In the genomic region with DNA sequence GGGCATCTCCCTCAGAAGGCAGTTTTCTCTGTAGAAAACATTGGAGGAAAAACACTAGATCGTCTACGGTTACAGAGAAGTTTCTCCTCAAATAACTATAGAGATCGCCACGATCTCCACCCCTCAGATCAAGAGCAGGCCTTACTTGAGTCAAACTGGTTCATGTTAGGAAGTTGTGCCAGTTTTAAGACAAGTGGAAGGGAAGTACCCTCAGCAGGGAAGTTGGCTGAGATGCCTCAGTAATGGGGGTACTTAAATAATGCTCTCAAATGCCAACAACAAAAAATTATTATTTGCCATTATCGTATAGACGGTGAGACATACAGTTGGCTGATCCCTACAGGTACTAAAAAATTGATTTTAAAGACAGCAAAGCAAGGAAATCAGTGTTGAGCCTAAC, we compare ENCODE assay signal across 2 cellular contexts.
TF ChIP-seq lines count a peak whose summit lies in the region.

No MANE protein-coding gene starts in this region.

TF ChIP-seq in GM23338, 12 proteins besides CTCF, POLR2A, EP300 and RAD21 (continues in another document):
- TF ChIP-seq JUNB (IDR thresholded peaks at IDR 0.05; ENCODE audit: unreplicated experiment) (no peak), POLR2AphosphoS5 (IDR thresholded peaks at IDR 0.05; ENCODE audit: low read depth) (no peak), EZH2phosphoT487 (IDR thresholded peaks at IDR 0.05; ENCODE audit: unreplicated experiment) (no peak), ZNF331 (CRISPR knock-in tag; IDR thresholded peaks at IDR 0.05; ENCODE audit: low read depth) (no peak), NANOG (IDR thresholded peaks at IDR 0.05; ENCODE audit: borderline replicate concordance) (no peak), CREB1 (CRISPR knock-in tag; IDR thresholded peaks at IDR 0.05; ENCODE audit: low read depth) (no peak), STAT1 (IDR thresholded peaks at IDR 0.05; ENCODE audit: unreplicated experiment) (no peak)
- TF ChIP-seq, protein P1, sequence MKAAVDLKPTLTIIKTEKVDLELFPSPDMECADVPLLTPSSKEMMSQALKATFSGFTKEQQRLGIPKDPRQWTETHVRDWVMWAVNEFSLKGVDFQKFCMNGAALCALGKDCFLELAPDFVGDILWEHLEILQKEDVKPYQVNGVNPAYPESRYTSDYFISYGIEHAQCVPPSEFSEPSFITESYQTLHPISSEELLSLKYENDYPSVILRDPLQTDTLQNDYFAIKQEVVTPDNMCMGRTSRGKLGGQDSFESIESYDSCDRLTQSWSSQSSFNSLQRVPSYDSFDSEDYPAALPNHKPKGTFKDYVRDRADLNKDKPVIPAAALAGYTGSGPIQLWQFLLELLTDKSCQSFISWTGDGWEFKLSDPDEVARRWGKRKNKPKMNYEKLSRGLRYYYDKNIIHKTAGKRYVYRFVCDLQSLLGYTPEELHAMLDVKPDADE (IDR thresholded peaks at IDR 0.05), result no peak
- TF ChIP-seq, protein P2, sequence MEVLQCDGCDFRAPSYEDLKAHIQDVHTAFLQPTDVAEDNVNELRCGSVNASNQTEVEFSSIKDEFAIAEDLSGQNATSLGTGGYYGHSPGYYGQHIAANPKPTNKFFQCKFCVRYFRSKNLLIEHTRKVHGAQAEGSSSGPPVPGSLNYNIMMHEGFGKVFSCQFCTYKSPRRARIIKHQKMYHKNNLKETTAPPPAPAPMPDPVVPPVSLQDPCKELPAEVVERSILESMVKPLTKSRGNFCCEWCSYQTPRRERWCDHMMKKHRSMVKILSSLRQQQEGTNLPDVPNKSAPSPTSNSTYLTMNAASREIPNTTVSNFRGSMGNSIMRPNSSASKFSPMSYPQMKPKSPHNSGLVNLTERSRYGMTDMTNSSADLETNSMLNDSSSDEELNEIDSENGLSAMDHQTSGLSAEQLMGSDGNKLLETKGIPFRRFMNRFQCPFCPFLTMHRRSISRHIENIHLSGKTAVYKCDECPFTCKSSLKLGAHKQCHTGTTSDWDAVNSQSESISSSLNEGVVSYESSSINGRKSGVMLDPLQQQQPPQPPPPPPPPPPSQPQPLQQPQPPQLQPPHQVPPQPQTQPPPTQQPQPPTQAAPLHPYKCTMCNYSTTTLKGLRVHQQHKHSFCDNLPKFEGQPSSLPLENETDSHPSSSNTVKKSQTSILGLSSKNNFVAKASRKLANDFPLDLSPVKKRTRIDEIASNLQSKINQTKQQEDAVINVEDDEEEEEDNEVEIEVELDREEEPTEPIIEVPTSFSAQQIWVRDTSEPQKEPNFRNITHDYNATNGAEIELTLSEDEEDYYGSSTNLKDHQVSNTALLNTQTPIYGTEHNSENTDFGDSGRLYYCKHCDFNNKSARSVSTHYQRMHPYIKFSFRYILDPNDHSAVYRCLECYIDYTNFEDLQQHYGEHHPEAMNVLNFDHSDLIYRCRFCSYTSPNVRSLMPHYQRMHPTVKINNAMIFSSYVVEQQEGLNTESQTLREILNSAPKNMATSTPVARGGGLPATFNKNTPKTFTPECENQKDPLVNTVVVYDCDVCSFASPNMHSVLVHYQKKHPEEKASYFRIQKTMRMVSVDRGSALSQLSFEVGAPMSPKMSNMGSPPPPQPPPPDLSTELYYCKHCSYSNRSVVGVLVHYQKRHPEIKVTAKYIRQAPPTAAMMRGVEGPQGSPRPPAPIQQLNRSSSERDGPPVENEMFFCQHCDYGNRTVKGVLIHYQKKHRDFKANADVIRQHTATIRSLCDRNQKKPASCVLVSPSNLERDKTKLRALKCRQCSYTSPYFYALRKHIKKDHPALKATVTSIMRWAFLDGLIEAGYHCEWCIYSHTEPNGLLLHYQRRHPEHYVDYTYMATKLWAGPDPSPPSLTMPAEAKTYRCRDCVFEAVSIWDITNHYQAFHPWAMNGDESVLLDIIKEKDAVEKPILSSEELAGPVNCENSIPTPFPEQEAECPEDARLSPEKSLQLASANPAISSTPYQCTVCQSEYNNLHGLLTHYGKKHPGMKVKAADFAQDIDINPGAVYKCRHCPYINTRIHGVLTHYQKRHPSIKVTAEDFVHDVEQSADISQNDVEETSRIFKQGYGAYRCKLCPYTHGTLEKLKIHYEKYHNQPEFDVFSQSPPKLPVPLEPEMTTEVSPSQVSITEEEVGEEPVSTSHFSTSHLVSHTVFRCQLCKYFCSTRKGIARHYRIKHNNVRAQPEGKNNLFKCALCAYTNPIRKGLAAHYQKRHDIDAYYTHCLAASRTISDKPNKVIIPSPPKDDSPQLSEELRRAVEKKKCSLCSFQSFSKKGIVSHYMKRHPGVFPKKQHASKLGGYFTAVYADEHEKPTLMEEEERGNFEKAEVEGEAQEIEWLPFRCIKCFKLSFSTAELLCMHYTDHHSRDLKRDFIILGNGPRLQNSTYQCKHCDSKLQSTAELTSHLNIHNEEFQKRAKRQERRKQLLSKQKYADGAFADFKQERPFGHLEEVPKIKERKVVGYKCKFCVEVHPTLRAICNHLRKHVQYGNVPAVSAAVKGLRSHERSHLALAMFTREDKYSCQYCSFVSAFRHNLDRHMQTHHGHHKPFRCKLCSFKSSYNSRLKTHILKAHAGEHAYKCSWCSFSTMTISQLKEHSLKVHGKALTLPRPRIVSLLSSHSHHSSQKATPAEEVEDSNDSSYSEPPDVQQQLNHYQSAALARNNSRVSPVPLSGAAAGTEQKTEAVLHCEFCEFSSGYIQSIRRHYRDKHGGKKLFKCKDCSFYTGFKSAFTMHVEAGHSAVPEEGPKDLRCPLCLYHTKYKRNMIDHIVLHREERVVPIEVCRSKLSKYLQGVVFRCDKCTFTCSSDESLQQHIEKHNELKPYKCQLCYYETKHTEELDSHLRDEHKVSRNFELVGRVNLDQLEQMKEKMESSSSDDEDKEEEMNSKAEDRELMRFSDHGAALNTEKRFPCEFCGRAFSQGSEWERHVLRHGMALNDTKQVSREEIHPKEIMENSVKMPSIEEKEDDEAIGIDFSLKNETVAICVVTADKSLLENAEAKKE (CRISPR knock-in tag; IDR thresholded peaks at IDR 0.05), result no peak
- TF ChIP-seq, protein P3, sequence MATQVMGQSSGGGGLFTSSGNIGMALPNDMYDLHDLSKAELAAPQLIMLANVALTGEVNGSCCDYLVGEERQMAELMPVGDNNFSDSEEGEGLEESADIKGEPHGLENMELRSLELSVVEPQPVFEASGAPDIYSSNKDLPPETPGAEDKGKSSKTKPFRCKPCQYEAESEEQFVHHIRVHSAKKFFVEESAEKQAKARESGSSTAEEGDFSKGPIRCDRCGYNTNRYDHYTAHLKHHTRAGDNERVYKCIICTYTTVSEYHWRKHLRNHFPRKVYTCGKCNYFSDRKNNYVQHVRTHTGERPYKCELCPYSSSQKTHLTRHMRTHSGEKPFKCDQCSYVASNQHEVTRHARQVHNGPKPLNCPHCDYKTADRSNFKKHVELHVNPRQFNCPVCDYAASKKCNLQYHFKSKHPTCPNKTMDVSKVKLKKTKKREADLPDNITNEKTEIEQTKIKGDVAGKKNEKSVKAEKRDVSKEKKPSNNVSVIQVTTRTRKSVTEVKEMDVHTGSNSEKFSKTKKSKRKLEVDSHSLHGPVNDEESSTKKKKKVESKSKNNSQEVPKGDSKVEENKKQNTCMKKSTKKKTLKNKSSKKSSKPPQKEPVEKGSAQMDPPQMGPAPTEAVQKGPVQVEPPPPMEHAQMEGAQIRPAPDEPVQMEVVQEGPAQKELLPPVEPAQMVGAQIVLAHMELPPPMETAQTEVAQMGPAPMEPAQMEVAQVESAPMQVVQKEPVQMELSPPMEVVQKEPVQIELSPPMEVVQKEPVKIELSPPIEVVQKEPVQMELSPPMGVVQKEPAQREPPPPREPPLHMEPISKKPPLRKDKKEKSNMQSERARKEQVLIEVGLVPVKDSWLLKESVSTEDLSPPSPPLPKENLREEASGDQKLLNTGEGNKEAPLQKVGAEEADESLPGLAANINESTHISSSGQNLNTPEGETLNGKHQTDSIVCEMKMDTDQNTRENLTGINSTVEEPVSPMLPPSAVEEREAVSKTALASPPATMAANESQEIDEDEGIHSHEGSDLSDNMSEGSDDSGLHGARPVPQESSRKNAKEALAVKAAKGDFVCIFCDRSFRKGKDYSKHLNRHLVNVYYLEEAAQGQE (IDR thresholded peaks at IDR 0.05; ENCODE audit: unreplicated experiment), result no peak

TF ChIP-seq in H1, 55 proteins besides CTCF, POLR2A, EP300 and RAD21:
- TF ChIP-seq CBX8 (IDR thresholded peaks at IDR 0.05; ENCODE audit: borderline replicate concordance, low read depth, low read length) (no peak), CBX5 (IDR thresholded peaks at IDR 0.05; ENCODE audit: low read depth, low read length) (no peak), MAFK (IDR thresholded peaks at IDR 0.05; ENCODE audit: low read depth, low read length) (no peak), YY1 (IDR thresholded peaks at IDR 0.05; ENCODE audit: low read depth, low read length) (no peak), ASH2L (IDR thresholded peaks at IDR 0.05; ENCODE audit: low read length) (no peak), PHF8 (conservative IDR thresholded peaks at IDR 0.05; ENCODE audit: low read depth, low read length) (no peak), GABPA (IDR thresholded peaks at IDR 0.05; ENCODE audit: borderline replicate concordance, insufficient read depth, low read length) (no peak), KDM1A (IDR thresholded peaks at IDR 0.05; ENCODE audit: borderline replicate concordance, low read length) (no peak), CHD2 (IDR thresholded peaks at IDR 0.05; ENCODE audit: low read length) (no peak), SP2 (IDR thresholded peaks at IDR 0.05; ENCODE audit: low read length) (no peak), ZNF274 (IDR thresholded peaks at IDR 0.05; ENCODE audit: borderline replicate concordance, extremely low read depth, low read length) (no peak), HDAC2 (IDR thresholded peaks at IDR 0.05; ENCODE audit: borderline replicate concordance in 1 of 2, low read depth in 2 of 2, low read length in 2 of 2) (no peak), SIN3A (conservative IDR thresholded peaks at IDR 0.05 in 1 of 2, IDR thresholded peaks at IDR 0.05 in 1 of 2; ENCODE audit: low read depth in 1 of 2, low read length in 2 of 2) (no peak)
- TF ChIP-seq, protein P4, sequence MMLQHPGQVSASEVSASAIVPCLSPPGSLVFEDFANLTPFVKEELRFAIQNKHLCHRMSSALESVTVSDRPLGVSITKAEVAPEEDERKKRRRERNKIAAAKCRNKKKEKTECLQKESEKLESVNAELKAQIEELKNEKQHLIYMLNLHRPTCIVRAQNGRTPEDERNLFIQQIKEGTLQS (IDR thresholded peaks at IDR 0.05; ENCODE audit: insufficient read depth, low read depth, low read length), result no peak
- TF ChIP-seq, protein P5, sequence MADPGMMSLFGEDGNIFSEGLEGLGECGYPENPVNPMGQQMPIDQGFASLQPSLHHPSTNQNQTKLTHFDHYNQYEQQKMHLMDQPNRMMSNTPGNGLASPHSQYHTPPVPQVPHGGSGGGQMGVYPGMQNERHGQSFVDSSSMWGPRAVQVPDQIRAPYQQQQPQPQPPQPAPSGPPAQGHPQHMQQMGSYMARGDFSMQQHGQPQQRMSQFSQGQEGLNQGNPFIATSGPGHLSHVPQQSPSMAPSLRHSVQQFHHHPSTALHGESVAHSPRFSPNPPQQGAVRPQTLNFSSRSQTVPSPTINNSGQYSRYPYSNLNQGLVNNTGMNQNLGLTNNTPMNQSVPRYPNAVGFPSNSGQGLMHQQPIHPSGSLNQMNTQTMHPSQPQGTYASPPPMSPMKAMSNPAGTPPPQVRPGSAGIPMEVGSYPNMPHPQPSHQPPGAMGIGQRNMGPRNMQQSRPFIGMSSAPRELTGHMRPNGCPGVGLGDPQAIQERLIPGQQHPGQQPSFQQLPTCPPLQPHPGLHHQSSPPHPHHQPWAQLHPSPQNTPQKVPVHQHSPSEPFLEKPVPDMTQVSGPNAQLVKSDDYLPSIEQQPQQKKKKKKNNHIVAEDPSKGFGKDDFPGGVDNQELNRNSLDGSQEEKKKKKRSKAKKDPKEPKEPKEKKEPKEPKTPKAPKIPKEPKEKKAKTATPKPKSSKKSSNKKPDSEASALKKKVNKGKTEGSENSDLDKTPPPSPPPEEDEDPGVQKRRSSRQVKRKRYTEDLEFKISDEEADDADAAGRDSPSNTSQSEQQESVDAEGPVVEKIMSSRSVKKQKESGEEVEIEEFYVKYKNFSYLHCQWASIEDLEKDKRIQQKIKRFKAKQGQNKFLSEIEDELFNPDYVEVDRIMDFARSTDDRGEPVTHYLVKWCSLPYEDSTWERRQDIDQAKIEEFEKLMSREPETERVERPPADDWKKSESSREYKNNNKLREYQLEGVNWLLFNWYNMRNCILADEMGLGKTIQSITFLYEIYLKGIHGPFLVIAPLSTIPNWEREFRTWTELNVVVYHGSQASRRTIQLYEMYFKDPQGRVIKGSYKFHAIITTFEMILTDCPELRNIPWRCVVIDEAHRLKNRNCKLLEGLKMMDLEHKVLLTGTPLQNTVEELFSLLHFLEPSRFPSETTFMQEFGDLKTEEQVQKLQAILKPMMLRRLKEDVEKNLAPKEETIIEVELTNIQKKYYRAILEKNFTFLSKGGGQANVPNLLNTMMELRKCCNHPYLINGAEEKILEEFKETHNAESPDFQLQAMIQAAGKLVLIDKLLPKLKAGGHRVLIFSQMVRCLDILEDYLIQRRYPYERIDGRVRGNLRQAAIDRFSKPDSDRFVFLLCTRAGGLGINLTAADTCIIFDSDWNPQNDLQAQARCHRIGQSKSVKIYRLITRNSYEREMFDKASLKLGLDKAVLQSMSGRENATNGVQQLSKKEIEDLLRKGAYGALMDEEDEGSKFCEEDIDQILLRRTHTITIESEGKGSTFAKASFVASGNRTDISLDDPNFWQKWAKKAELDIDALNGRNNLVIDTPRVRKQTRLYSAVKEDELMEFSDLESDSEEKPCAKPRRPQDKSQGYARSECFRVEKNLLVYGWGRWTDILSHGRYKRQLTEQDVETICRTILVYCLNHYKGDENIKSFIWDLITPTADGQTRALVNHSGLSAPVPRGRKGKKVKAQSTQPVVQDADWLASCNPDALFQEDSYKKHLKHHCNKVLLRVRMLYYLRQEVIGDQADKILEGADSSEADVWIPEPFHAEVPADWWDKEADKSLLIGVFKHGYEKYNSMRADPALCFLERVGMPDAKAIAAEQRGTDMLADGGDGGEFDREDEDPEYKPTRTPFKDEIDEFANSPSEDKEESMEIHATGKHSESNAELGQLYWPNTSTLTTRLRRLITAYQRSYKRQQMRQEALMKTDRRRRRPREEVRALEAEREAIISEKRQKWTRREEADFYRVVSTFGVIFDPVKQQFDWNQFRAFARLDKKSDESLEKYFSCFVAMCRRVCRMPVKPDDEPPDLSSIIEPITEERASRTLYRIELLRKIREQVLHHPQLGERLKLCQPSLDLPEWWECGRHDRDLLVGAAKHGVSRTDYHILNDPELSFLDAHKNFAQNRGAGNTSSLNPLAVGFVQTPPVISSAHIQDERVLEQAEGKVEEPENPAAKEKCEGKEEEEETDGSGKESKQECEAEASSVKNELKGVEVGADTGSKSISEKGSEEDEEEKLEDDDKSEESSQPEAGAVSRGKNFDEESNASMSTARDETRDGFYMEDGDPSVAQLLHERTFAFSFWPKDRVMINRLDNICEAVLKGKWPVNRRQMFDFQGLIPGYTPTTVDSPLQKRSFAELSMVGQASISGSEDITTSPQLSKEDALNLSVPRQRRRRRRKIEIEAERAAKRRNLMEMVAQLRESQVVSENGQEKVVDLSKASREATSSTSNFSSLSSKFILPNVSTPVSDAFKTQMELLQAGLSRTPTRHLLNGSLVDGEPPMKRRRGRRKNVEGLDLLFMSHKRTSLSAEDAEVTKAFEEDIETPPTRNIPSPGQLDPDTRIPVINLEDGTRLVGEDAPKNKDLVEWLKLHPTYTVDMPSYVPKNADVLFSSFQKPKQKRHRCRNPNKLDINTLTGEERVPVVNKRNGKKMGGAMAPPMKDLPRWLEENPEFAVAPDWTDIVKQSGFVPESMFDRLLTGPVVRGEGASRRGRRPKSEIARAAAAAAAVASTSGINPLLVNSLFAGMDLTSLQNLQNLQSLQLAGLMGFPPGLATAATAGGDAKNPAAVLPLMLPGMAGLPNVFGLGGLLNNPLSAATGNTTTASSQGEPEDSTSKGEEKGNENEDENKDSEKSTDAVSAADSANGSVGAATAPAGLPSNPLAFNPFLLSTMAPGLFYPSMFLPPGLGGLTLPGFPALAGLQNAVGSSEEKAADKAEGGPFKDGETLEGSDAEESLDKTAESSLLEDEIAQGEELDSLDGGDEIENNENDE (IDR thresholded peaks at IDR 0.05; ENCODE audit: insufficient replicate concordance, low read length), result no peak
